In genomic region chr2:171630812-171631626, GRCh38 we compare ENCODE assay signal across 1 cellular context.
TF ChIP-seq lines count a peak whose summit lies in the region.

No MANE protein-coding gene starts in this region.

TF ChIP-seq in K562, 482 proteins besides CTCF, POLR2A, EP300 and RAD21 (continued from another document and continues in another):
- peak; percentile 50 for TF ChIP-seq RBM25 (IDR thresholded peaks at IDR 0.05; ENCODE audit: low read depth, low read length, severe bottlenecking)
- TF ChIP-seq TBL1XR1 (IDR thresholded peaks at IDR 0.05; ENCODE audit: low read length in 2 of 2), result peak in 1 of 2 experiments; percentile 57; a peak in 1 of 4 replicates
- no peak for TF ChIP-seq ZNF785 (CRISPR knock-in tag; IDR thresholded peaks at IDR 0.05)
- TF ChIP-seq ELF1 (tag; IDR thresholded peaks at IDR 0.05), result no peak
- TF ChIP-seq ZFPM2 (CRISPR knock-in tag; IDR thresholded peaks at IDR 0.05), result no peak
- no peak for TF ChIP-seq ID3 (CRISPR knock-in tag; IDR thresholded peaks at IDR 0.05)
- TF ChIP-seq ID3 (tag; IDR thresholded peaks at IDR 0.05), result peak; percentile 86
- TF ChIP-seq ZNF695 (CRISPR knock-in tag; IDR thresholded peaks at IDR 0.05), result no peak
- no peak for TF ChIP-seq BRD9 (IDR thresholded peaks at IDR 0.05; ENCODE audit: low read depth, partially characterized antibody)
- no peak for TF ChIP-seq ZNF384 (IDR thresholded peaks at IDR 0.05; ENCODE audit: low read depth, low read length)
- no peak for TF ChIP-seq IRF1 (CRISPR knock-in tag; IDR thresholded peaks at IDR 0.05; ENCODE audit: borderline replicate concordance)
- no peak for TF ChIP-seq HOXB6 (CRISPR knock-in tag; IDR thresholded peaks at IDR 0.05; ENCODE audit: borderline replicate concordance)
- TF ChIP-seq ZNF449 (CRISPR knock-in tag; IDR thresholded peaks at IDR 0.05), result 0 out of 2 replicates have a peak, but pooled peaks have one; percentile 19
- no peak for TF ChIP-seq ZNF830 (CRISPR knock-in tag; IDR thresholded peaks at IDR 0.05)
- no peak for TF ChIP-seq STAT5B (CRISPR knock-in tag; IDR thresholded peaks at IDR 0.05)
- peak; percentile 67; the same call in 1 of the 2 replicates for TF ChIP-seq PTBP1 (IDR thresholded peaks at IDR 0.05; ENCODE audit: low read depth, low read length)
- no peak for TF ChIP-seq NFRKB (IDR thresholded peaks at IDR 0.05; ENCODE audit: low read depth)
- peak; percentile 86; the same call in 1 of the 2 replicates for TF ChIP-seq SMARCE1 (IDR thresholded peaks at IDR 0.05)
- TF ChIP-seq KDM1A (IDR thresholded peaks at IDR 0.05), result peak; percentile 69 to 70; a peak in 3 of 4 replicates
- no peak for TF ChIP-seq E2F3 (CRISPR knock-in tag; IDR thresholded peaks at IDR 0.05)
- TF ChIP-seq SMC3 (conservative IDR thresholded peaks at IDR 0.05; ENCODE audit: insufficient read depth, low read depth, low read length), result no peak
- no peak for TF ChIP-seq ZNF3 (CRISPR knock-in tag; IDR thresholded peaks at IDR 0.05)
- no peak; the same call in 1 of the 2 replicates for TF ChIP-seq ESRRA (IDR thresholded peaks at IDR 0.05; ENCODE audit: borderline replicate concordance, low read depth)
- TF ChIP-seq IRF9 (tag; IDR thresholded peaks at IDR 0.05), result peak; percentile 78; the same call in 1 of the 2 replicates
- TF ChIP-seq RCOR1 (IDR thresholded peaks at IDR 0.05; ENCODE audit: borderline replicate concordance in 1 of 2, low read depth in 2 of 2, low read length in 2 of 2), result peak in 1 of 2 experiments; percentile 44; a peak in 1 of 4 replicates
- TF ChIP-seq DIDO1 (tag; IDR thresholded peaks at IDR 0.05; ENCODE audit: low read depth), result no peak
- TF ChIP-seq SRSF9 (IDR thresholded peaks at IDR 0.05; ENCODE audit: borderline replicate concordance, low read depth, low read length), result no peak
- no peak for TF ChIP-seq MAFK (IDR thresholded peaks at IDR 0.05; ENCODE audit: low read length)
- no peak for TF ChIP-seq E4F1 (CRISPR knock-in tag; IDR thresholded peaks at IDR 0.05; ENCODE audit: borderline replicate concordance)
- no peak for TF ChIP-seq CHD7 (IDR thresholded peaks at IDR 0.05; ENCODE audit: low read depth, low read length)
- TF ChIP-seq GTF2B (IDR thresholded peaks at IDR 0.05; ENCODE audit: extremely low read depth, insufficient read length), result no peak
- no peak for TF ChIP-seq ETV5 (CRISPR knock-in tag; IDR thresholded peaks at IDR 0.05; ENCODE audit: low read depth)
- no peak for TF ChIP-seq SNRNP70 (optimal IDR thresholded peaks at IDR 0.05; ENCODE audit: low read depth, low read length)
- TF ChIP-seq CHAMP1 (IDR thresholded peaks at IDR 0.05), result peak; percentile 84
- no peak for TF ChIP-seq SAFB (IDR thresholded peaks at IDR 0.05; ENCODE audit: borderline replicate concordance, low read depth, low read length)
- TF ChIP-seq XRCC4 (IDR thresholded peaks at IDR 0.05; ENCODE audit: extremely low read depth, insufficient read depth, insufficient read length), result no peak
- peak in 1 of 2 experiments; percentile 59; a peak in 2 of 4 replicates for TF ChIP-seq MAZ (CRISPR knock-in tag; conservative IDR thresholded peaks at IDR 0.05 in 1 of 2, IDR thresholded peaks at IDR 0.05 in 1 of 2)
- TF ChIP-seq THRAP3 (IDR thresholded peaks at IDR 0.05; ENCODE audit: borderline replicate concordance), result no peak
